8 cellular contexts compared by ENCODE assay signal in the genomic region with DNA sequence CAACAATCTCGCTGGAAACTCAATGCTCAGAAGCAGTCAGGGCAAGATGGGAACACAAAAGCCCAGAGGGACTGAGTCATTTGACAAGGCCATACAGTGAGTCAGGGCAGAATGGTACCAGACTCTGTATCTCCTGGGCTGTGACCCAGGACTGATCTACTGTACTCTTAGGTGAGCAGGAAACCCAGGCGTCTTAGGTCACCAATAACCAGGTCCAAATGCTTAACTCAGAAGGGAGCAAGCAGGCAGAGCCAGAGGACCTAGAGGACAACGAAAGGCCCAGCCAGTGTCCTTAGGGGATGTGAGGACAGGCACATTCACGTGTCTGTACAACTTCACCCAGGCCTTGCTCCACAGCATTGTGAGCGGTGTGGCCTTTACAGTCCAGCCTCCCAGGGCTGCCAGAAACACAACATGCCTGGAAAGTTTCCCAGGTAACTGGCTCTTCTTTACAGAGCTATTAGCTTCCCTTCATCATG.
DNase-seq lines count a peak whose midpoint lies in the region; ATAC-seq and TF ChIP-seq lines count a peak whose summit lies in the region.

No MANE protein-coding gene starts in this region.

- H3F3A ChIP-seq in GM23248 (ENCODE audit: insufficient read depth): peaks cover 19% of the 10 kb centered on the region

- peaks cover 14% of the 10 kb centered on the region for H3K4me1 ChIP-seq in GM23248 (ENCODE audit: insufficient read depth)
- H3K4me1 ChIP-seq in gastroesophageal sphincter: peaks cover 6 to 67% (median 18%) of the 10 kb centered on the region in 3 donors

- H3K4me2 ChIP-seq in GM23248 (ENCODE audit: unreplicated experiment): no peak overlapping the region

- no peaks in the 10 kb centered on the region for H3K36me3 Mint-ChIP-seq in activated T-helper 17 cell treated with anti-CD3 and anti-CD28 coated beads, Interleukin-2, amount 50 U/mL, for 72 hours (ENCODE audit: low read depth)

- in situ Hi-C loops in GM23248 (cut with MboI): no loop called here

- DNase-seq in GM23248 (peak; percentile 84), renal cortical epithelial cell (ENCODE audit: low read depth) (peak; percentile 82), NCI-H510A (lab: John Stamatoyannopoulos, UW) (no peak), NCI-H345 treated with DMSO at 0.1 percent for 48 hours (lab: John Stamatoyannopoulos, UW; ENCODE audit: unreplicated experiment) (no peak), NCI-H226 (no peak)

- no peaks in the 10 kb centered on the region for H3K79me2 ChIP-seq in GM23248 (ENCODE audit: insufficient read depth)

- H3K9me2 ChIP-seq in GM23248 (ENCODE audit: insufficient read depth): no peaks in the 10 kb centered on the region

- H3K9me3 ChIP-seq in GM23248 (ENCODE audit: low read depth) (no peaks in the 10 kb centered on the region), gastroesophageal sphincter (no peaks in the 10 kb centered on the region)

- no peak for TF ChIP-seq EP300 in gastroesophageal sphincter (IDR thresholded peaks at IDR 0.05)

- H3K27me3 Mint-ChIP-seq in activated T-helper 17 cell treated with anti-CD3 and anti-CD28 coated beads, Interleukin-2, amount 50 U/mL, for 72 hours: no peaks in the 10 kb centered on the region

- no peak overlapping the region for H3K4me3 Mint-ChIP-seq in activated T-helper 17 cell treated with anti-CD3 and anti-CD28 coated beads, Interleukin-2, amount 50 U/mL, for 72 hours

- no peak for TF ChIP-seq CTCF in gastroesophageal sphincter (IDR thresholded peaks at IDR 0.05)

- H3K9ac ChIP-seq in GM23248: no peak overlapping the region

- no peak for TF ChIP-seq POLR2A in gastroesophageal sphincter (IDR thresholded peaks at IDR 0.05)

- 20 to 24% methylated on average over 5 of the region's 5 CpGs for WGBS in GM23248 (ENCODE audit: low coverage in 1 of 2, low lambda C conversion rate in 2 of 2, missing lambda C conversion rate in 2 of 2), 2 experiments
- WGBS in gastroesophageal sphincter (ENCODE audit: low coverage in 1 of 2), 2 donors: 10% methylated on average over 3 of the region's 5 CpGs; no CpG with 5 or more reads in 1 of the 2 donors

- H3K36me3 ChIP-seq in GM23248 (ENCODE audit: low read depth): no peaks in the 10 kb centered on the region
- no peaks in the 10 kb centered on the region for H3K36me3 ChIP-seq in gastroesophageal sphincter

- H3K27me3 ChIP-seq in GM23248 (replicated peaks; ENCODE audit: insufficient read depth) (no peaks in the 10 kb centered on the region), gastroesophageal sphincter (no peaks in the 10 kb centered on the region)

- H3K4me1 Mint-ChIP-seq in activated T-helper 17 cell treated with anti-CD3 and anti-CD28 coated beads, Interleukin-2, amount 50 U/mL, for 72 hours: no peaks in the 10 kb centered on the region

- H3K4me3 ChIP-seq in GM23248 (no peak overlapping the region), gastroesophageal sphincter (no peak overlapping the region)

- peak overlapping the region; percentile 44; the same call in 1 of the 2 replicates for H3K27ac ChIP-seq in GM23248
- peak overlapping the region; percentile 51 to 82 (median 74) for H3K27ac ChIP-seq in gastroesophageal sphincter

- H3K9me3 Mint-ChIP-seq in activated T-helper 17 cell treated with anti-CD3 and anti-CD28 coated beads, Interleukin-2, amount 50 U/mL, for 72 hours: no peaks in the 10 kb centered on the region

- peak; percentile 73 for ATAC-seq in activated T-helper 17 cell treated with anti-CD3 and anti-CD28 coated beads, Interleukin-2, amount 50 U/mL, for 72 hours (replicated peaks)
- ATAC-seq in gastroesophageal sphincter (peak; percentile 76), HG02642 (IDR thresholded peaks at IDR 0.05; ENCODE audit: poor library complexity, unreplicated experiment) (no peak)

- H4K20me1 ChIP-seq in GM23248 (ENCODE audit: insufficient read depth): no peaks in the 10 kb centered on the region

- no peak overlapping the region for H3K27ac Mint-ChIP-seq in activated T-helper 17 cell treated with anti-CD3 and anti-CD28 coated beads, Interleukin-2, amount 50 U/mL, for 72 hours

- no peak overlapping the region for H2AFZ ChIP-seq in GM23248

Comparison
In these comparisons a context has a peak if more than half of its experiments do, and no peak if none do; other contexts are left out.
1. DNase-seq: peak in GM23248 (single experiment) and renal cortical epithelial cell (single experiment); none in NCI-H510A (single experiment), NCI-H345 treated with DMSO at 0.1 percent for 48 hours (single experiment) and NCI-H226 (single experiment).